ENCODE assay signal across 8 cellular contexts in the genomic region with DNA sequence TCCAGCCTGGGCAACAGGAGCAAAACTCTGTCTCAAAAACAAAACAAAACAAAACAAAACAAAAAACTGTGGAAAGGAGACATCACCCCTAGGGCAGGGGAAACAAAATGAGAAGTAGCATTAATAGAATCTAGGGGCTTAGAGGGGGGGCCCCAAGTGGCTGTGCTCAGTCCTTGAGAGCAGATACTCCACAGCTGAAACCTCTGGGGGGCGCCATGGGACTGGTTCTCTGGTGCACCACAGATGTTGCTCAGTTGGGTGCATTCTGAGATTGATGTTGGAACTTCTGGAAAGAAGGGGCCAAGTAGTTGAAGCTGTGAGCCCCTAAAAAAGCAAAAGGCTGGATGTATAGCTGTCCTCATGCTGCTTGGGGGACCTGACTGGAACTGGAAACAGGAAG. TPM values are rescaled to one million over a fixed set of nuclear protein-coding genes. Genes with fewer than 3 reads are reported as not detected.
DNase-seq lines count a peak whose midpoint lies in the region; ATAC-seq, FAIRE-seq and TF ChIP-seq lines count a peak whose summit lies in the region.
"Had no signal": no experiment of that assay in that cellular context is flagged by ENCODE, and none has a peak within 500 bp of the region (broad histone marks: within the 10 kb centered on the region; RNA-seq: fewer than 3 reads in every experiment).

No MANE protein-coding gene starts in this region.

- DNase-seq in NCI-H69 (lab: John Stamatoyannopoulos, UW) (peak; percentile 64), left ventricle myocardium superior (peak; percentile 37), H54 (ENCODE audit: insufficient read length, low spot score) (no peak), NCI-H226 (no peak)
- peak; percentile 68 for DNase-seq in activated CD8-positive, alpha-beta memory T cell treated with anti-CD3 and anti-CD28 coated beads, Interleukin-2, amount 10 ng/mL, durations not matched to agents 7 days and 5 days
- peak; percentile 73 for DNase-seq in stimulated activated CD8-positive, alpha-beta memory T cell treated with anti-CD3 and anti-CD28 coated beads, Interleukin-4, amount 100 ng/mL, for 48 hours

- no peak for FAIRE-seq in H54 (lab: Jason Lieb, UNC)

- no peak overlapping the region for H3K27ac Mint-ChIP-seq in activated CD8-positive, alpha-beta memory T cell treated with anti-CD3 and anti-CD28 coated beads, Interleukin-2, amount 10 ng/mL, durations not matched to agents 7 days and 5 days
- H3K27ac Mint-ChIP-seq: activated naive CD4-positive, alpha-beta T cell treated with anti-CD3 and anti-CD28 coated beads, Interleukin-2, amount 50 U/mL, for 24 hours had no signal

- H3K27me3 Mint-ChIP-seq in activated CD8-positive, alpha-beta memory T cell treated with anti-CD3 and anti-CD28 coated beads, Interleukin-2, amount 10 ng/mL, durations not matched to agents 7 days and 5 days: no peaks in the 10 kb centered on the region
- H3K27me3 Mint-ChIP-seq: activated naive CD4-positive, alpha-beta T cell treated with anti-CD3 and anti-CD28 coated beads, Interleukin-2, amount 50 U/mL, for 24 hours had no signal

- intact Hi-C loops in left ventricle myocardium superior (cut with micrococcal nuclease): no loop called here

- TF ChIP-seq POLR2A in H54 (IDR thresholded peaks at IDR 0.05; ENCODE audit: low read depth, low read length): no peak

- peaks cover 3% of the 10 kb centered on the region for H3K9me3 Mint-ChIP-seq in activated CD8-positive, alpha-beta memory T cell treated with anti-CD3 and anti-CD28 coated beads, Interleukin-2, amount 10 ng/mL, durations not matched to agents 7 days and 5 days (ENCODE audit: low read depth)
- H3K9me3 Mint-ChIP-seq: activated naive CD4-positive, alpha-beta T cell treated with anti-CD3 and anti-CD28 coated beads, Interleukin-2, amount 50 U/mL, for 24 hours had no signal

- CTCF ChIA-PET in activated CD8-positive, alpha-beta memory T cell treated with anti-CD3 and anti-CD28 coated beads, Interleukin-2, amount 10 ng/mL, durations not matched to agents 7 days and 5 days (lab: Charles Lee): interaction anchor here (0.9 to 2.1 kb wide), 3 partner anchors 454 to 462 kb away, joined by 3 to 7 read pairs (median 3); a partner anchor contains a TSS

- no peak overlapping the region for H3K4me3 Mint-ChIP-seq in activated CD8-positive, alpha-beta memory T cell treated with anti-CD3 and anti-CD28 coated beads, Interleukin-2, amount 10 ng/mL, durations not matched to agents 7 days and 5 days
- H3K4me3 Mint-ChIP-seq: activated naive CD4-positive, alpha-beta T cell treated with anti-CD3 and anti-CD28 coated beads, Interleukin-2, amount 50 U/mL, for 24 hours had no signal

- peaks cover 4% of the 10 kb centered on the region for H3K4me1 Mint-ChIP-seq in activated CD8-positive, alpha-beta memory T cell treated with anti-CD3 and anti-CD28 coated beads, Interleukin-2, amount 10 ng/mL, durations not matched to agents 7 days and 5 days

- ATAC-seq in activated CD8-positive, alpha-beta memory T cell treated with anti-CD3 and anti-CD28 coated beads, Interleukin-2, amount 10 ng/mL, durations not matched to agents 7 days and 5 days: peak; percentile 30
- no peak for ATAC-seq in left ventricle myocardium superior
- ATAC-seq in HG03354 (IDR thresholded peaks at IDR 0.05; ENCODE audit: poor library complexity, severe bottlenecking, unreplicated experiment): no peak

- H3K36me3 Mint-ChIP-seq in activated CD8-positive, alpha-beta memory T cell treated with anti-CD3 and anti-CD28 coated beads, Interleukin-2, amount 10 ng/mL, durations not matched to agents 7 days and 5 days: peaks cover 4% of the 10 kb centered on the region
- H3K36me3 Mint-ChIP-seq: activated naive CD4-positive, alpha-beta T cell treated with anti-CD3 and anti-CD28 coated beads, Interleukin-2, amount 50 U/mL, for 24 hours had no signal

RNA-seq across cellular contexts. Expression of a gene that starts 11.8 kb away (rescaled TPM):
- 100 to 1,000 TPM in 1 of 2 experiments, 10 to 100 TPM in 1; 69.3 to 143 TPM for total RNA-seq in activated CD8-positive, alpha-beta memory T cell treated with anti-CD3 and anti-CD28 coated beads, Interleukin-2, amount 10 ng/mL, durations not matched to agents 7 days and 5 days
- 259 TPM for total RNA-seq in left ventricle myocardium superior

Comparison
In these comparisons a context has a peak if more than half of its experiments do, and no peak if none do; other contexts are left out.
1. DNase-seq: peak in NCI-H69 (single experiment), activated CD8-positive, alpha-beta memory T cell treated with anti-CD3 and anti-CD28 coated beads, Interleukin-2, amount 10 ng/mL, durations not matched to agents 7 days and 5 days (single experiment), left ventricle myocardium superior (single experiment) and stimulated activated CD8-positive, alpha-beta memory T cell treated with anti-CD3 and anti-CD28 coated beads, Interleukin-4, amount 100 ng/mL, for 48 hours (single experiment); none in H54 (single experiment) and NCI-H226 (single experiment).